Comparison of ENCODE assay signal across 1 cellular context in genomic region chr17:14918540-14918939, GRCh38.
TF ChIP-seq lines count a peak whose summit lies in the region.

No MANE protein-coding gene starts in this region.

TF ChIP-seq in HEK293, 187 proteins besides CTCF, POLR2A, EP300 and RAD21 (continued from another document):
- TF ChIP-seq, protein P1, sequence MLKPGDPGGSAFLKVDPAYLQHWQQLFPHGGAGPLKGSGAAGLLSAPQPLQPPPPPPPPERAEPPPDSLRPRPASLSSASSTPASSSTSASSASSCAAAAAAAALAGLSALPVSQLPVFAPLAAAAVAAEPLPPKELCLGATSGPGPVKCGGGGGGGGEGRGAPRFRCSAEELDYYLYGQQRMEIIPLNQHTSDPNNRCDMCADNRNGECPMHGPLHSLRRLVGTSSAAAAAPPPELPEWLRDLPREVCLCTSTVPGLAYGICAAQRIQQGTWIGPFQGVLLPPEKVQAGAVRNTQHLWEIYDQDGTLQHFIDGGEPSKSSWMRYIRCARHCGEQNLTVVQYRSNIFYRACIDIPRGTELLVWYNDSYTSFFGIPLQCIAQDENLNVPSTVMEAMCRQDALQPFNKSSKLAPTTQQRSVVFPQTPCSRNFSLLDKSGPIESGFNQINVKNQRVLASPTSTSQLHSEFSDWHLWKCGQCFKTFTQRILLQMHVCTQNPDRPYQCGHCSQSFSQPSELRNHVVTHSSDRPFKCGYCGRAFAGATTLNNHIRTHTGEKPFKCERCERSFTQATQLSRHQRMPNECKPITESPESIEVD (tag by site-specific recombination; IDR thresholded peaks at IDR 0.05): peak; percentile 79
